In genomic region chr9:34928921-34929320, GRCh38 we compare ENCODE assay signal across 1 cellular context.
TF ChIP-seq lines count a peak whose summit lies in the region.

No MANE protein-coding gene starts in this region.

TF ChIP-seq in HepG2, 621 proteins besides CTCF, POLR2A, EP300 and RAD21 (continued from another document):
- TF ChIP-seq, protein P1, sequence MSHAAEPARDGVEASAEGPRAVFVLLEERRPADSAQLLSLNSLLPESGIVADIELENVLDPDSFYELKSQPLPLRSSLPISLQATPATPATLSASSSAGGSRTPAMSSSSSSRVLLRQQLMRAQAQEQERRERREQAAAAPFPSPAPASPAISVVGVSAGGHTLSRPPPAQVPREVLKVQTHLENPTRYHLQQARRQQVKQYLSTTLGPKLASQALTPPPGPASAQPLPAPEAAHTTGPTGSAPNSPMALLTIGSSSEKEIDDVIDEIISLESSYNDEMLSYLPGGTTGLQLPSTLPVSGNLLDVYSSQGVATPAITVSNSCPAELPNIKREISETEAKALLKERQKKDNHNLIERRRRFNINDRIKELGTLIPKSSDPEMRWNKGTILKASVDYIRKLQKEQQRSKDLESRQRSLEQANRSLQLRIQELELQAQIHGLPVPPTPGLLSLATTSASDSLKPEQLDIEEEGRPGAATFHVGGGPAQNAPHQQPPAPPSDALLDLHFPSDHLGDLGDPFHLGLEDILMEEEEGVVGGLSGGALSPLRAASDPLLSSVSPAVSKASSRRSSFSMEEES (CRISPR knock-in tag; IDR thresholded peaks at IDR 0.05), result no peak
- TF ChIP-seq GTF2F1 (IDR thresholded peaks at IDR 0.05; ENCODE audit: low read length), result no peak
- no peak for TF ChIP-seq MBNL3 (CRISPR knock-in tag; conservative IDR thresholded peaks at IDR 0.05)
- TF ChIP-seq ZSCAN29 (CRISPR knock-in tag; conservative IDR thresholded peaks at IDR 0.05), result no peak
- TF ChIP-seq ATF7 (IDR thresholded peaks at IDR 0.05), result peak; percentile 30; the same call in 1 of the 2 replicates
- no peak for TF ChIP-seq ATF7 (CRISPR knock-in tag; IDR thresholded peaks at IDR 0.05)
- TF ChIP-seq SAFB2 (CRISPR knock-in tag; IDR thresholded peaks at IDR 0.05; ENCODE audit: borderline replicate concordance, low read depth), result no peak
- TF ChIP-seq SRF (IDR thresholded peaks at IDR 0.05; ENCODE audit: low read depth, low read length), result no peak
- no peak for TF ChIP-seq ARNTL (CRISPR knock-in tag; IDR thresholded peaks at IDR 0.05)
- TF ChIP-seq HNF1A (IDR thresholded peaks at IDR 0.05; ENCODE audit: low read depth), result no peak
- TF ChIP-seq HNF1A (CRISPR knock-in tag; IDR thresholded peaks at IDR 0.05; ENCODE audit: borderline replicate concordance), result no peak
- TF ChIP-seq ZNF75D (CRISPR knock-in tag; IDR thresholded peaks at IDR 0.05; ENCODE audit: borderline replicate concordance), result no peak
- TF ChIP-seq RNF2 (conservative IDR thresholded peaks at IDR 0.05; ENCODE audit: low read depth), result no peak
- TF ChIP-seq DNMT3B (CRISPR knock-in tag; conservative IDR thresholded peaks at IDR 0.05), result no peak
TF ChIP-seq in HepG2: peak in this region for 2.
